Comparison of ENCODE assay signal across 21 cellular contexts in the genomic region with DNA sequence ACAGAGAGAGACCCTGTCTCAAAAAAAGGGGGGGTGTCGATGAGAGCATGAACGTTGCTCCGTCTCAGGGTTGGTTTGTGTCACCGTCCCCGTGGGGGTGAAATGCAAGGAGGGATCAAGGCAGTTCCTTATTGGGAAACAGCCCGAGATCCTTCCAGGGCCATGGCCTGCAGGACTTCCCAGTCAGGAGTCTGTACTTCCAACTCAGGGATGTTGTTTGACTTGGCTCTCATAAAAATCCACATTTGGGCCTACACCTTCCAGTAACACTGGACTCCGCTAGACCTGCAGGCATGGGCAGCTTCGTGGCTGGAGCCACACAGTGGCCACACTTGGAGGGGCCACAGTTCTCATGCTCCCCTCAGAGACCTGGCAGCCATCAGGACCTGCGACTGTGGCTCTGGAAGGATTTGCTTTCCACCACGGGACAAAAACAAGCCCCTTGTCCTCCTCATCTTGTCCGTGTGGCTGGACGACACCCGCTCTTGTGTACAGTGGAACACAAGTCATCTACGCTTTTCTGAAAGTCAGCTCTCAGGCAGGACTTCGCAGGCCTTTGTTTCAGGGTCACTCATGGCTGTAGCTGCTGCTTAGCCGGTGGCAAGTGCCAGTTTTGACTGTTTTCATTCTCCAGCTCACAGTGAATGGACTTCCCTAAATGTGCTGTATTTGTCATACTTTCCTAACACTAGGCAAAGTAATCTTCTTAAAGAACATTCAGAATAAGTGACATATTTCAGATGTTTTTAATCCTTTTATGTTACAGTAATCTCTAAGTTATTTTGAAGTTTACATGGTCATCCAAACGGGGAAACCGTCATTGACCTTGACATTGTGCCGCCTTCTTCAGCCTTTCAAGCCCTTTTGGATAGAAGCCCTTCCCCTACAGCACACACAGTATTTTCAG. TPM values are rescaled to one million over a fixed set of nuclear protein-coding genes. Genes with fewer than 3 reads are reported as not detected.
DNase-seq lines count a peak whose midpoint lies in the region; ATAC-seq and TF ChIP-seq lines count a peak whose summit lies in the region.
"Had no signal": no experiment of that assay in that cellular context is flagged by ENCODE, and none has a peak within 500 bp of the region (broad histone marks: within the 10 kb centered on the region; RNA-seq: fewer than 3 reads in every experiment).

No MANE protein-coding gene starts in this region.

- CTCF ChIA-PET in activated CD8-positive, alpha-beta T cell treated with anti-CD3 and anti-CD28 coated beads, Interleukin-2, amount 10 ng/mL, durations not matched to agents 7 days and 5 days (lab: Charles Lee), result no interaction called here
- CTCF ChIA-PET in activated CD8-positive, alpha-beta T cell treated with anti-CD3 and anti-CD28 coated beads for 36 hours (lab: Charles Lee), result no interaction called here

- H3K9me3 Mint-ChIP-seq in activated CD8-positive, alpha-beta T cell treated with anti-CD3 and anti-CD28 coated beads, Interleukin-2, amount 10 ng/mL, durations not matched to agents 7 days and 5 days (ENCODE audit: insufficient read depth), result no peaks in the 10 kb centered on the region
- no peaks in the 10 kb centered on the region for H3K9me3 Mint-ChIP-seq in activated CD8-positive, alpha-beta T cell treated with anti-CD3 and anti-CD28 coated beads for 36 hours
- H3K9me3 Mint-ChIP-seq: activated B cell treated with CpG ODN at 0.5 μM for 24 hours; CD4-positive, CD25-positive, alpha-beta regulatory T cell had no signal

- WGBS in spleen, 5 donors, result 78 to 86% (median 79%) methylated on average over 18 to 19 of the region's 19 CpGs

- no peak overlapping the region for H3K4me3 Mint-ChIP-seq in activated CD8-positive, alpha-beta T cell treated with anti-CD3 and anti-CD28 coated beads, Interleukin-2, amount 10 ng/mL, durations not matched to agents 7 days and 5 days
- no peak overlapping the region for H3K4me3 Mint-ChIP-seq in activated CD8-positive, alpha-beta T cell treated with anti-CD3 and anti-CD28 coated beads for 36 hours
- H3K4me3 Mint-ChIP-seq: activated B cell treated with CpG ODN at 0.5 μM for 24 hours; CD4-positive, CD25-positive, alpha-beta regulatory T cell had no signal

- DNase-seq in activated CD8-positive, alpha-beta T cell treated with anti-CD3 and anti-CD28 coated beads, Interleukin-2, amount 10 ng/mL, durations not matched to agents 7 days and 5 days, result no peak
- no peak for DNase-seq in activated CD8-positive, alpha-beta T cell treated with anti-CD3 and anti-CD28 coated beads for 36 hours
- peak; percentile 50 for DNase-seq in MV-4-11 (lab: John Stamatoyannopoulos, UW)
- peak; percentile 31 for DNase-seq in globus pallidus (ENCODE audit: low spot score)
- DNase-seq in spleen, result no peak
- DNase-seq in left colon, result no peak
- no peak for DNase-seq in stimulated activated CD4-positive, alpha-beta T cell treated with anti-CD3 and anti-CD28 coated beads, Interleukin-12 subunit alpha, Interleukin-12 subunit beta, amount 100 ng/mL, for 4 hours
- no peak for DNase-seq in LoVo (ENCODE audit: low spot score)
- DNase-seq: activated B cell treated with CpG ODN at 0.5 μM for 24 hours; activated gamma-delta T cell treated with Interleukin-2 at 50 U/mL for 16 hours; aorta; CD4-positive, CD25-positive, alpha-beta regulatory T cell; DMS153; GF-D8; NCI-H146 had no signal

- no peaks in the 10 kb centered on the region for H3K27me3 ChIP-seq in spleen (replicated peaks in 1 of 7)
- H3K27me3 ChIP-seq: SJCRH30 had no signal

- peak overlapping the region in 6 of 8 donors; percentile 26 to 51 (median 34) for H3K27ac ChIP-seq in spleen
- H3K27ac ChIP-seq: PC-9, SJCRH30 had no signal

- H3K27ac Mint-ChIP-seq in activated CD8-positive, alpha-beta T cell treated with anti-CD3 and anti-CD28 coated beads, Interleukin-2, amount 10 ng/mL, durations not matched to agents 7 days and 5 days, result peak overlapping the region; percentile 20
- H3K27ac Mint-ChIP-seq in activated CD8-positive, alpha-beta T cell treated with anti-CD3 and anti-CD28 coated beads for 36 hours, result no peak overlapping the region
- H3K27ac Mint-ChIP-seq: activated B cell treated with CpG ODN at 0.5 μM for 24 hours had no signal

- no peaks in the 10 kb centered on the region for H3K9me3 ChIP-seq in spleen
- H3K9me3 ChIP-seq: SJCRH30 had no signal

- intact Hi-C loops in activated CD8-positive, alpha-beta T cell treated with anti-CD3 and anti-CD28 coated beads for 36 hours (cut with micrococcal nuclease), result no loop called here
- intact Hi-C loops in spleen (cut with DNase I; ENCODE audit: low total_unique reads) (no loop called here), left colon (cut with DNase I, micrococcal nuclease) (no loop called here)

- no peak overlapping the region for H3K4me3 ChIP-seq in spleen
- H3K4me3 ChIP-seq: GM12878, PC-9, SJCRH30 had no signal

- POLR2A ChIA-PET in activated CD8-positive, alpha-beta T cell treated with anti-CD3 and anti-CD28 coated beads, Interleukin-2, amount 10 ng/mL, durations not matched to agents 7 days and 5 days (lab: Charles Lee), result interaction anchor here (0.6 kb wide), 1 partner anchor 931 kb away, joined by 5 read pairs; no protein-coding TSS in a partner anchor
- POLR2A ChIA-PET in activated CD8-positive, alpha-beta T cell treated with anti-CD3 and anti-CD28 coated beads for 36 hours (lab: Charles Lee), result interaction anchor here (1.2 kb wide), 1 partner anchor 24 kb away, joined by 3 read pairs; no protein-coding TSS in a partner anchor

- H3K4me1 ChIP-seq in spleen, result peaks cover 6 to 63% (median 33%) of the 10 kb centered on the region in 6 donors
- H3K4me1 ChIP-seq: SJCRH30 had no signal

- ATAC-seq in activated CD8-positive, alpha-beta T cell treated with anti-CD3 and anti-CD28 coated beads, Interleukin-2, amount 10 ng/mL, durations not matched to agents 7 days and 5 days, result no peak
- ATAC-seq in activated CD8-positive, alpha-beta T cell treated with anti-CD3 and anti-CD28 coated beads for 36 hours, result no peak
- ATAC-seq in left colon, result no peak
- ATAC-seq: GM12878 had no signal

- peaks cover 11% of the 10 kb centered on the region for H3K4me1 Mint-ChIP-seq in activated CD8-positive, alpha-beta T cell treated with anti-CD3 and anti-CD28 coated beads, Interleukin-2, amount 10 ng/mL, durations not matched to agents 7 days and 5 days (ENCODE audit: low read depth)
- H3K4me1 Mint-ChIP-seq in activated CD8-positive, alpha-beta T cell treated with anti-CD3 and anti-CD28 coated beads for 36 hours (ENCODE audit: low read depth), result peaks cover 4% of the 10 kb centered on the region
- H3K4me1 Mint-ChIP-seq: activated B cell treated with CpG ODN at 0.5 μM for 24 hours had no signal

- TF ChIP-seq CTCF in activated CD8-positive, alpha-beta T cell treated with anti-CD3 and anti-CD28 coated beads for 36 hours (IDR thresholded peaks at IDR 0.05), result no peak
- no peak for TF ChIP-seq CTCF in spleen (IDR thresholded peaks at IDR 0.05 in 8 of 11, conservative IDR thresholded peaks at IDR 0.05 in 3 of 11)

- H3K36me3 Mint-ChIP-seq in activated CD8-positive, alpha-beta T cell treated with anti-CD3 and anti-CD28 coated beads, Interleukin-2, amount 10 ng/mL, durations not matched to agents 7 days and 5 days (ENCODE audit: low read depth), result peaks cover 37% of the 10 kb centered on the region
- peaks cover 13% of the 10 kb centered on the region for H3K36me3 Mint-ChIP-seq in activated CD8-positive, alpha-beta T cell treated with anti-CD3 and anti-CD28 coated beads for 36 hours (ENCODE audit: low read depth)

- H3K36me3 ChIP-seq in spleen, result peaks cover 0 to 100% (median 39%) of the 10 kb centered on the region in 6 donors
- H3K36me3 ChIP-seq: SJCRH30 had no signal

- no peaks in the 10 kb centered on the region for H3K27me3 Mint-ChIP-seq in activated CD8-positive, alpha-beta T cell treated with anti-CD3 and anti-CD28 coated beads, Interleukin-2, amount 10 ng/mL, durations not matched to agents 7 days and 5 days (ENCODE audit: low read depth)
- no peaks in the 10 kb centered on the region for H3K27me3 Mint-ChIP-seq in activated CD8-positive, alpha-beta T cell treated with anti-CD3 and anti-CD28 coated beads for 36 hours
- H3K27me3 Mint-ChIP-seq: activated B cell treated with CpG ODN at 0.5 μM for 24 hours; CD4-positive, CD25-positive, alpha-beta regulatory T cell had no signal

- TF ChIP-seq POLR2A in spleen (IDR thresholded peaks at IDR 0.05), result no peak

RNA-seq across cellular contexts. Expression of a gene that starts 24.2 kb away (rescaled TPM):
- under 1 TPM in 1 of 2 experiments, not detected in 1; 0.37 TPM for total RNA-seq in activated CD8-positive, alpha-beta T cell treated with anti-CD3 and anti-CD28 coated beads, Interleukin-2, amount 10 ng/mL, durations not matched to agents 7 days and 5 days
- total RNA-seq in activated CD8-positive, alpha-beta T cell treated with anti-CD3 and anti-CD28 coated beads for 36 hours, result under 1 TPM in 1 of 2 experiments, not detected in 1; 0.31 TPM
- 1 to 10 TPM in 1 of 7 donors, under 1 TPM in 1, not detected in 5; 0.82 to 1.2 TPM for total RNA-seq in spleen
- under 1 TPM; 0.39 to 0.64 (median 0.47) TPM for polyA plus RNA-seq in spleen
- not detected for total RNA-seq in left colon
- total RNA-seq: aorta, GM12878, H4, osteocyte, PC-9, SJCRH30, urinary bladder had no signal
- polyA plus RNA-seq: aorta; CD4-positive, CD25-positive, alpha-beta regulatory T cell; GM12878 had no signal

RNA-seq across cellular contexts. Expression of a gene that starts 36.7 kb away (rescaled TPM):
- 100 to 1,000 TPM; 568 to 599 TPM for total RNA-seq in activated CD8-positive, alpha-beta T cell treated with anti-CD3 and anti-CD28 coated beads, Interleukin-2, amount 10 ng/mL, durations not matched to agents 7 days and 5 days
- total RNA-seq in activated CD8-positive, alpha-beta T cell treated with anti-CD3 and anti-CD28 coated beads for 36 hours, result 100 to 1,000 TPM; 230 to 236 TPM
- total RNA-seq in spleen (100 to 1,000 TPM; 557 to 820 (median 628) TPM), left colon (100 to 1,000 TPM; 277 to 382 TPM)
- 100 to 1,000 TPM; 649 to 925 (median 917) TPM for polyA plus RNA-seq in spleen
- total RNA-seq: H4 had no signal

RNA-seq across cellular contexts. Expression of a gene that starts 44.0 kb away (rescaled TPM):
- 10 to 100 TPM; 80.9 to 90.0 TPM for total RNA-seq in activated CD8-positive, alpha-beta T cell treated with anti-CD3 and anti-CD28 coated beads, Interleukin-2, amount 10 ng/mL, durations not matched to agents 7 days and 5 days
- total RNA-seq in activated CD8-positive, alpha-beta T cell treated with anti-CD3 and anti-CD28 coated beads for 36 hours, result 10 to 100 TPM; 67.7 to 73.5 TPM
- total RNA-seq in spleen (10 to 100 TPM; 24.1 to 65.2 (median 53.6) TPM), left colon (10 to 100 TPM; 32.6 to 43.7 TPM)
- polyA plus RNA-seq in spleen, result 10 to 100 TPM; 18.0 to 29.3 (median 18.3) TPM

RNA-seq across cellular contexts. Expression of a gene that starts 48.7 kb away (rescaled TPM):
- 10 to 100 TPM; 86.0 to 96.1 TPM for total RNA-seq in activated CD8-positive, alpha-beta T cell treated with anti-CD3 and anti-CD28 coated beads, Interleukin-2, amount 10 ng/mL, durations not matched to agents 7 days and 5 days
- 10 to 100 TPM; 83.1 to 89.9 TPM for total RNA-seq in activated CD8-positive, alpha-beta T cell treated with anti-CD3 and anti-CD28 coated beads for 36 hours
- total RNA-seq in spleen, result 10 to 100 TPM; 24.1 to 49.3 (median 35.1) TPM
- 10 to 100 TPM; 35.1 to 74.9 (median 57.3) TPM for polyA plus RNA-seq in spleen
- total RNA-seq in left colon, result 100 to 1,000 TPM in 1 of 2 donors, 10 to 100 TPM in 1; 74.3 to 191 TPM

Comparison
In these comparisons a context has a peak if more than half of its experiments do, and no peak if none do; other contexts are left out.
1. DNase-seq: peak in MV-4-11 (single experiment) and globus pallidus (single experiment); none in activated CD8-positive, alpha-beta T cell treated with anti-CD3 and anti-CD28 coated beads, Interleukin-2, amount 10 ng/mL, durations not matched to agents 7 days and 5 days (single experiment), activated CD8-positive, alpha-beta T cell treated with anti-CD3 and anti-CD28 coated beads for 36 hours (single experiment), spleen (single experiment), left colon (0 of 2), stimulated activated CD4-positive, alpha-beta T cell treated with anti-CD3 and anti-CD28 coated beads, Interleukin-12 subunit alpha, Interleukin-12 subunit beta, amount 100 ng/mL, for 4 hours (single experiment) and LoVo (single experiment).